8 cellular contexts compared by ENCODE assay signal in genomic region chr11:47565340-47566165, GRCh38. TPM values are rescaled to one million over a fixed set of nuclear protein-coding genes. Genes with fewer than 3 reads are reported as not detected.
DNase-seq lines count a peak whose midpoint lies in the region; ATAC-seq and TF ChIP-seq lines count a peak whose summit lies in the region.

PTPMT1 (plus strand) TSS chr11:47565599; CDS start chr11:47565623, 24 bp downstream.

- H3K4me1 Mint-ChIP-seq in CD4-positive, alpha-beta memory T cell = peaks cover 9 to 25% (median 18%) of the 10 kb centered on the region in 4 donors
- peaks cover 5% of the 10 kb centered on the region for H3K4me1 Mint-ChIP-seq in activated T-helper 17 cell treated with anti-CD3 and anti-CD28 coated beads, Interleukin-2, amount 50 U/mL, for 72 hours
- H3K4me1 Mint-ChIP-seq in nephron progenitor cell = peaks cover 14% of the 10 kb centered on the region

- H3K36me3 ChIP-seq in CD4-positive, alpha-beta memory T cell (ENCODE audit: insufficient read depth, low read length) = peaks cover under 1% of the 10 kb centered on the region

- H3K27ac Mint-ChIP-seq in CD4-positive, alpha-beta memory T cell = peak within 1 kb of the TSS; percentile 73 to 92 (median 88)
- H3K27ac Mint-ChIP-seq in activated T-helper 17 cell treated with anti-CD3 and anti-CD28 coated beads, Interleukin-2, amount 50 U/mL, for 72 hours = peak within 1 kb of the TSS; percentile 82
- peak within 1 kb of the TSS; percentile 66 for H3K27ac Mint-ChIP-seq in nephron progenitor cell

- H3K4me3 Mint-ChIP-seq in CD4-positive, alpha-beta memory T cell = peak within 1 kb of the TSS; percentile 76 to 88 (median 85)
- H3K4me3 Mint-ChIP-seq in activated T-helper 17 cell treated with anti-CD3 and anti-CD28 coated beads, Interleukin-2, amount 50 U/mL, for 72 hours = peak within 1 kb of the TSS; percentile 83
- H3K4me3 Mint-ChIP-seq in nephron progenitor cell = peak within 1 kb of the TSS; percentile 85

- no peaks in the 10 kb centered on the region for H3K9me3 ChIP-seq in CD4-positive, alpha-beta memory T cell (ENCODE audit: control insufficient read depth in 1 of 2, low read length in 2 of 2)

- POLR2A ChIA-PET in CD4-positive, alpha-beta memory T cell (lab: Charles Lee; ENCODE audit: partially characterized antibody) = interaction anchor here (0.6 to 7.6 kb wide), 10 partner anchors 8 to 203 kb away, joined by 3 to 52 read pairs (median 4); partner anchors contain the start of genes CELF1, KBTBD4 and NDUFS3

- no peak for TF ChIP-seq CTCF in fibroblast of the aortic adventitia (IDR thresholded peaks at IDR 0.05; ENCODE audit: insufficient read depth, low read length)
- no peak for TF ChIP-seq CTCF in nephron progenitor cell (IDR thresholded peaks at IDR 0.05)

- intact Hi-C loops in CD4-positive, alpha-beta memory T cell (cut with micrococcal nuclease) = loop anchor here (1.0 to 5.0 kb wide), 4 partner anchors 12 to 152 kb away; partner anchors contain the start of genes AGBL2, CELF1, KBTBD4 and MTCH2

- ATAC-seq in GM19351 (IDR thresholded peaks at IDR 0.05; ENCODE audit: unreplicated experiment) (peak; percentile 89), HG03469 (IDR thresholded peaks at IDR 0.05; ENCODE audit: unreplicated experiment) (peak; percentile 77)
- peak; percentile 91 for ATAC-seq in activated T-helper 17 cell treated with anti-CD3 and anti-CD28 coated beads, Interleukin-2, amount 50 U/mL, for 72 hours (replicated peaks)

- H3K4me3 ChIP-seq in CD4-positive, alpha-beta memory T cell (ENCODE audit: low read length in 2 of 2) = peak within 1 kb of the TSS; percentile 61 to 87
- peak within 1 kb of the TSS; percentile 87 for H3K4me3 ChIP-seq in fibroblast of the aortic adventitia (ENCODE audit: low read depth, low read length)

- peak within 1 kb of the TSS; percentile 73 for H3K27ac ChIP-seq in CD4-positive, alpha-beta memory T cell (ENCODE audit: low read depth, low read length)
- H3K27ac ChIP-seq in temporal lobe (ENCODE audit: low read depth, low read length) = peak within 1 kb of the TSS; percentile 77

- H3K9me3 Mint-ChIP-seq in CD4-positive, alpha-beta memory T cell = no peaks in the 10 kb centered on the region
- no peaks in the 10 kb centered on the region for H3K9me3 Mint-ChIP-seq in activated T-helper 17 cell treated with anti-CD3 and anti-CD28 coated beads, Interleukin-2, amount 50 U/mL, for 72 hours
- H3K9me3 Mint-ChIP-seq in nephron progenitor cell = no peaks in the 10 kb centered on the region

- no peaks in the 10 kb centered on the region for H3K27me3 ChIP-seq in CD4-positive, alpha-beta memory T cell (ENCODE audit: insufficient read depth, low read length)

- peak; percentile 59 to 75 (median 63) for DNase-seq in CD4-positive, alpha-beta memory T cell
- DNase-seq in RKO (ENCODE audit: low spot score) (peak; percentile 74), fibroblast of the aortic adventitia (ENCODE audit: low read depth) (peak; percentile 46), nephron progenitor cell (peak; percentile 78)

- H3K27me3 Mint-ChIP-seq in CD4-positive, alpha-beta memory T cell = no peaks in the 10 kb centered on the region
- H3K27me3 Mint-ChIP-seq in activated T-helper 17 cell treated with anti-CD3 and anti-CD28 coated beads, Interleukin-2, amount 50 U/mL, for 72 hours = no peaks in the 10 kb centered on the region
- H3K27me3 Mint-ChIP-seq in nephron progenitor cell (ENCODE audit: low read depth, poor library complexity) = peaks cover 3% of the 10 kb centered on the region

- H3K36me3 Mint-ChIP-seq in CD4-positive, alpha-beta memory T cell = peaks cover 0 to 8% of the 10 kb centered on the region in 2 donors
- H3K36me3 Mint-ChIP-seq in activated T-helper 17 cell treated with anti-CD3 and anti-CD28 coated beads, Interleukin-2, amount 50 U/mL, for 72 hours (ENCODE audit: low read depth) = peaks cover 13% of the 10 kb centered on the region
- peaks cover 9% of the 10 kb centered on the region for H3K36me3 Mint-ChIP-seq in nephron progenitor cell (ENCODE audit: low read depth)

- H3K4me1 ChIP-seq in CD4-positive, alpha-beta memory T cell (ENCODE audit: insufficient read depth, low read length) = peaks cover 13% of the 10 kb centered on the region

- CTCF ChIA-PET in CD4-positive, alpha-beta memory T cell (lab: Charles Lee; ENCODE audit: partially characterized antibody) = interaction anchor here (1.1 to 2.3 kb wide), 8 partner anchors 8 to 192 kb away, joined by 3 to 14 read pairs (median 7); partner anchors contain the start of genes CELF1, KBTBD4 and NDUFS3

RNA-seq across cellular contexts. Expression of gene PTPMT1, which starts in this region (rescaled TPM):
- 10 to 100 TPM; 21.5 to 21.9 TPM for total RNA-seq in CD4-positive, alpha-beta memory T cell
- polyA plus RNA-seq in CD4-positive, alpha-beta memory T cell = 100 to 1,000 TPM in 1 of 2 donors, 10 to 100 TPM in 1; 68.3 to 109 TPM
- 10 to 100 TPM; 17.8 to 39.1 TPM for total RNA-seq in activated T-helper 17 cell treated with anti-CD3 and anti-CD28 coated beads, Interleukin-2, amount 50 U/mL, for 72 hours
- total RNA-seq in fibroblast of the aortic adventitia (ENCODE audit: low replicate concordance) = 25.6 and 44.1 TPM in 2 replicates
- total RNA-seq in temporal lobe = 16.2 TPM

Comparison
In these comparisons a context has a peak if more than half of its experiments do, and no peak if none do; other contexts are left out.
1. Peak in every context shown above with its lines: DNase-seq, ATAC-seq, H3K4me3 ChIP-seq and H3K27ac ChIP-seq.